1 cellular context compared by ENCODE assay signal in genomic region chr17:21214015-21214776, GRCh38.
TF ChIP-seq lines count a peak whose summit lies in the region.

Gene TMEM11 (minus strand): TSS chr17:21214161. CDS start chr17:21214152, 9 bp downstream.

TF ChIP-seq in GM23338, 12 proteins besides CTCF, POLR2A, EP300 and RAD21 (continued from another document):
- TF ChIP-seq JUNB (IDR thresholded peaks at IDR 0.05; ENCODE audit: unreplicated experiment) (no peak), EZH2 (IDR thresholded peaks at IDR 0.05; ENCODE audit: low read depth, unreplicated experiment) (no peak), CREB1 (CRISPR knock-in tag; IDR thresholded peaks at IDR 0.05; ENCODE audit: low read depth) (peak; percentile 59), EZH2phosphoT487 (IDR thresholded peaks at IDR 0.05; ENCODE audit: unreplicated experiment) (no peak), STAT1 (IDR thresholded peaks at IDR 0.05; ENCODE audit: unreplicated experiment) (no peak), ZNF462 (CRISPR knock-in tag; IDR thresholded peaks at IDR 0.05) (no peak), ZNF114 (CRISPR knock-in tag; IDR thresholded peaks at IDR 0.05) (no peak), ZNF331 (CRISPR knock-in tag; IDR thresholded peaks at IDR 0.05; ENCODE audit: low read depth) (no peak), REST (IDR thresholded peaks at IDR 0.05; ENCODE audit: unreplicated experiment) (no peak)
TF ChIP-seq in GM23338: peak in this region for 3.
